ENCODE assay signal across 8 cellular contexts in genomic region chr21:38766987-38767722, GRCh38. TPM values are rescaled to one million over a fixed set of nuclear protein-coding genes. Genes with fewer than 3 reads are reported as not detected.
A peak's percentile ranks its signal among the peaks of the same experiment; 100 is the strongest.
DNase-seq lines count a peak whose midpoint lies in the region; ATAC-seq and TF ChIP-seq lines count a peak whose summit lies in the region.

No MANE protein-coding gene starts in this region.

- peak; percentile 67 for DNase-seq in NOMO-1 treated with DMSO at 0.1 percent for 48 hours (lab: John Stamatoyannopoulos, UW; ENCODE audit: unreplicated experiment)
- DNase-seq in activated effector memory CD4-positive, alpha-beta T cell treated with Interleukin-2 at 50 U/mL for 16 hours: peak; percentile 41
- peak; percentile 10 to 83 (median 61) for DNase-seq in naive thymus-derived CD8-positive, alpha-beta T cell
- no peak for DNase-seq in glutamatergic neuron
- no peak for DNase-seq in NCI-H1694 (lab: John Stamatoyannopoulos, UW)
- DNase-seq in GDM1 (lab: John Stamatoyannopoulos, UW): no peak

- no peak for TF ChIP-seq CTCF in glutamatergic neuron (IDR thresholded peaks at IDR 0.05; ENCODE audit: partially characterized antibody, unreplicated experiment)

- peak overlapping the region; percentile 81 to 97 (median 91) for H3K4me3 Mint-ChIP-seq in naive thymus-derived CD8-positive, alpha-beta T cell
- H3K4me3 Mint-ChIP-seq in glutamatergic neuron (ENCODE audit: unreplicated experiment): no peak overlapping the region

- peaks cover 0 to 1% (median 0%) of the 10 kb centered on the region in 5 donors for H3K27me3 Mint-ChIP-seq in naive thymus-derived CD8-positive, alpha-beta T cell
- H3K27me3 Mint-ChIP-seq in glutamatergic neuron (ENCODE audit: unreplicated experiment): peaks cover 4% of the 10 kb centered on the region

- ATAC-seq in GM18873 (IDR thresholded peaks at IDR 0.05; ENCODE audit: low FRiP score, unreplicated experiment): peak; percentile 97
- ATAC-seq in HG02885 (IDR thresholded peaks at IDR 0.05; ENCODE audit: poor library complexity, unreplicated experiment): peak; percentile 91
- ATAC-seq in naive thymus-derived CD8-positive, alpha-beta T cell: peak; percentile 92 to 94

- peak overlapping the region; percentile 90 to 99 (median 96) for H3K27ac Mint-ChIP-seq in naive thymus-derived CD8-positive, alpha-beta T cell
- no peak overlapping the region for H3K27ac Mint-ChIP-seq in glutamatergic neuron (ENCODE audit: unreplicated experiment)

- H3K36me3 Mint-ChIP-seq in naive thymus-derived CD8-positive, alpha-beta T cell: no peaks in the 10 kb centered on the region
- H3K36me3 Mint-ChIP-seq in glutamatergic neuron (ENCODE audit: unreplicated experiment): peaks cover 11% of the 10 kb centered on the region

- peaks cover 0 to 2% (median 0%) of the 10 kb centered on the region in 9 donors for H3K9me3 Mint-ChIP-seq in naive thymus-derived CD8-positive, alpha-beta T cell
- H3K9me3 Mint-ChIP-seq in glutamatergic neuron (ENCODE audit: unreplicated experiment): peaks cover 4% of the 10 kb centered on the region

- POLR2A ChIA-PET in naive thymus-derived CD8-positive, alpha-beta T cell (lab: Charles Lee): interaction anchor here (0.7 to 1.4 kb wide), 8 partner anchors 10 to 581 kb away, joined by 3 to 5 read pairs (median 3); partner anchors contain the start of genes ETS2 and PSMG1

- H3K4me1 Mint-ChIP-seq in naive thymus-derived CD8-positive, alpha-beta T cell: peaks cover 9 to 37% (median 31%) of the 10 kb centered on the region in 4 donors
- H3K4me1 Mint-ChIP-seq in glutamatergic neuron (ENCODE audit: low read depth, unreplicated experiment): no peaks in the 10 kb centered on the region

RNA-seq across cellular contexts. Expression of gene ETS2, which starts 38.6 kb away (rescaled TPM):
- 10 to 100 TPM; 11.5 to 14.8 TPM for total RNA-seq in naive thymus-derived CD8-positive, alpha-beta T cell
- polyA plus RNA-seq in naive thymus-derived CD8-positive, alpha-beta T cell: 1 to 10 TPM; 4.7 to 6.6 (median 5.8) TPM
- 16.2 TPM for total RNA-seq in glutamatergic neuron (ENCODE audit: unreplicated experiment)

Comparison
In these comparisons a context has a peak if more than half of its experiments do, and no peak if none do; other contexts are left out.
1. DNase-seq: peak in NOMO-1 treated with DMSO at 0.1 percent for 48 hours (single experiment), activated effector memory CD4-positive, alpha-beta T cell treated with Interleukin-2 at 50 U/mL for 16 hours (single experiment) and naive thymus-derived CD8-positive, alpha-beta T cell (10 of 10); none in glutamatergic neuron (single experiment), NCI-H1694 (single experiment) and GDM1 (single experiment).
2. Peak in every context shown above with its lines, with median percentiles within 50 percentile points of each other: ATAC-seq.